In the genomic region with DNA sequence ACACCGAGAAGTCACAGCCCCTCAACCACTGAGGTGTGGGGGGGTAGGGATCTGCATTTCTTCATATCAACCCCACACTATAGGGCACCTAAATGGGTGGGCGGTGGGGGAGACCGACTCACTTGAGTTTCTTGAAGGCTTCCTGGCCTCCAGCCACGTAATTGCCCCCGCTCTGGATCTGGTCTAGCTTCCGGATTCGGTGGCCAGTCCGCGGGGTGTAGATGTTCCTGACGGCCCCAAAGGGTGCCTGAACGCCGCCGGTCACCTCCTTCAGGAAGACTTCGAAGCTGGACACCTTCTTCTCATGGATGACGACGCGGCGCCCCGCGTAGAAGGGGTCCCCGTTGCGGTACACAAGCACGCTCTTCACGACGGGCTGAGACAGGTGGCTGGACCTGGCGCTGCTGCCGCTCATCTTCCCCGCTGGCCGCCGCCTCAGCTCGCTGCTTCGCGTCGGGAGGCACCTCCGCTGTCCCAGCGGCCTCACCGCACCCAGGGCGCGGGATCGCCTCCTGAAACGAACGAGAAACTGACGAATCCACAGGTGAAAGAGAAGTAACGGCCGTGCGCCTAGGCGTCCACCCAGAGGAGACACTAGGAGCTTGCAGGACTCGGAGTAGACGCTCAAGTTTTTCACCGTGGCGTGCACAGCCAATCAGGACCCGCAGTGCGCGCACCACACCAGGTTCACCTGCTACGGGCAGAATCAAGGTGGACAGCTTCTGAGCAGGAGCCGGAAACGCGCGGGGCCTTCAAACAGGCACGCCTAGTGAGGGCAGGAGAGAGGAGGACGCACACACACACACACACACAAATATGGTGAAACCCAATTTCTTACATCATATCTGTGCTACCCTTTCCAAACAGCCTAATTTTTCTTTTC, we compare ENCODE assay signal across 1 cellular context.
TF ChIP-seq lines count a peak whose summit lies in the region.

TSS of gene DCDC2 (minus strand) at position 724 of the 883 bp plus-strand sequence. CDS start at position 415, 309 bp downstream.

TF ChIP-seq in H1, 55 proteins besides CTCF, POLR2A, EP300 and RAD21:
- TF ChIP-seq KDM1A (IDR thresholded peaks at IDR 0.05; ENCODE audit: borderline replicate concordance, low read length) = no peak
